22 cellular contexts compared by ENCODE assay signal in genomic region chr1:19739628-19740027, GRCh38.
"Had no signal": no experiment of that assay in that cellular context is flagged by ENCODE, and none has a peak within 500 bp of the region (broad histone marks: within the 10 kb centered on the region; RNA-seq: fewer than 3 reads in every experiment).

No MANE protein-coding gene starts in this region.

- H3K9me3 ChIP-seq: adrenal gland, right lobe of liver, suprapubic skin, transverse colon, uterus had no signal

- H3K36me3 ChIP-seq: brain microvascular endothelial cell, right lobe of liver, uterus had no signal

- H3K27ac ChIP-seq: adrenal gland, brain microvascular endothelial cell, heart right ventricle, right lobe of liver, suprapubic skin, transverse colon, uterus had no signal

- H3K4me3 ChIP-seq: adrenal gland, ascending aorta, heart right ventricle, right lobe of liver, skin epidermis, stomach, suprapubic skin, transverse colon, uterus had no signal

- ATAC-seq: activated T-cell treated with anti-CD3 and anti-CD28 coated beads, Interleukin-2, amount 50 U/mL, for 4 hours; effector memory CD8-positive, alpha-beta T cell; heart right ventricle; left colon; stimulated activated memory B cell treated with anti-CD40 and anti-IgM and Interleukin-4, amounts not matched to agents 10 μg/mL and 1 μg/mL and 100 μg/mL, for 72 hours had no signal

- H3K27me3 ChIP-seq: adrenal gland, ascending aorta, brain microvascular endothelial cell, heart right ventricle, right lobe of liver, stomach, suprapubic skin, transverse colon, uterus had no signal

- DNase-seq: activated B cell treated with CpG ODN at 0.5 μM for 24 hours; activated CD4-positive, alpha-beta T cell treated with anti-CD3 and anti-CD28 coated beads for 4 hours; activated CD4-positive, alpha-beta T cell treated with anti-CD3 and anti-CD28 coated beads, Interleukin-2, amount 50 U/mL, for 48 hours; activated CD8-positive, alpha-beta memory T cell treated with anti-CD3 and anti-CD28 coated beads, Interleukin-2, amount 50 U/mL, for 48 hours; activated naive CD4-positive, alpha-beta T cell; activated T-cell treated with anti-CD3 and anti-CD28 coated beads, Interleukin-2, amount 50 U/mL, for 4 hours; adrenal gland; brain microvascular endothelial cell; effector memory CD8-positive, alpha-beta T cell; heart right ventricle; islet precursor cell; left colon; mesenchymal stem cell; occipital lobe; stomach; transverse colon; uterus had no signal
